ENCODE assay signal across 36 cellular contexts in genomic region chr7:1873070-1873405, GRCh38.
"Had no signal": no experiment of that assay in that cellular context is flagged by ENCODE, and none has a peak within 500 bp of the region (broad histone marks: within the 10 kb centered on the region; RNA-seq: fewer than 3 reads in every experiment).

No MANE protein-coding gene starts in this region.

- ATAC-seq: activated CD4-positive, alpha-beta T cell treated with anti-CD3 and anti-CD28 coated beads for 36 hours; activated CD4-positive, CD25-positive, alpha-beta regulatory T cell treated with anti-CD3 and anti-CD28 coated beads, Interleukin-2, amount 50 U/mL, for 24 hours; activated CD8-positive, alpha-beta memory T cell treated with anti-CD3 and anti-CD28 coated beads, Interleukin-2, amount 10 ng/mL, durations not matched to agents 7 days and 5 days; activated CD8-positive, alpha-beta T cell treated with anti-CD3 and anti-CD28 coated beads, Interleukin-2, amount 10 ng/mL, durations not matched to agents 7 days and 5 days; activated naive CD4-positive, alpha-beta T cell treated with anti-CD3 and anti-CD28 coated beads, Interleukin-2, amount 50 U/mL, for 72 hours; body of pancreas; WTC11 had no signal

- H3K4me1 ChIP-seq: adrenal gland, breast epithelium had no signal

- H3K4me3 ChIP-seq: adrenal gland, body of pancreas, breast epithelium had no signal

- H3K27me3 ChIP-seq: adrenal gland, body of pancreas, brain microvascular endothelial cell, breast epithelium had no signal

- H3K27ac ChIP-seq: adrenal gland, body of pancreas, brain microvascular endothelial cell, breast epithelium, WERI-Rb-1 had no signal

- DNase-seq: activated CD4-positive, alpha-beta memory T cell treated with anti-CD3 and anti-CD28 coated beads, Interleukin-2, amount 10 ng/mL, durations not matched to agents 7 days and 5 days; activated CD4-positive, alpha-beta T cell treated with anti-CD3 and anti-CD28 coated beads for 1 hour; activated CD4-positive, alpha-beta T cell treated with anti-CD3 and anti-CD28 coated beads for 36 hours; activated CD4-positive, alpha-beta T cell treated with anti-CD3 and anti-CD28 coated beads for 48 hours; activated CD4-positive, alpha-beta T cell treated with anti-CD3 and anti-CD28 coated beads, Interleukin-2, amount 10 ng/mL, durations not matched to agents 7 days and 5 days; activated CD4-positive, alpha-beta T cell treated with anti-CD3 and anti-CD28 coated beads, Interleukin-2, amount 50 U/mL, for 48 hours; activated CD4-positive, CD25-positive, alpha-beta regulatory T cell; activated CD8-positive, alpha-beta memory T cell treated with anti-CD3 and anti-CD28 coated beads for 24 hours; activated CD8-positive, alpha-beta memory T cell treated with anti-CD3 and anti-CD28 coated beads, Interleukin-2, amount 10 ng/mL, durations not matched to agents 7 days and 5 days; activated CD8-positive, alpha-beta memory T cell treated with anti-CD3 and anti-CD28 coated beads, Interleukin-2, amount 50 U/mL, for 48 hours; activated CD8-positive, alpha-beta T cell treated with anti-CD3 and anti-CD28 coated beads, Interleukin-2, amount 10 ng/mL, durations not matched to agents 7 days and 5 days; activated effector memory CD4-positive, alpha-beta T cell treated with Interleukin-2 at 50 U/mL for 16 hours; activated gamma-delta T cell; activated naive CD4-positive, alpha-beta T cell; activated naive CD4-positive, alpha-beta T cell treated with anti-CD3 and anti-CD28 coated beads for 36 hours; activated naive CD4-positive, alpha-beta T cell treated with anti-CD3 and anti-CD28 coated beads, Interleukin-2, amount 50 U/mL, for 16 hours; activated naive CD8-positive, alpha-beta T cell treated with anti-CD3 and anti-CD28 coated beads for 36 hours; activated T-cell treated with anti-CD3 and anti-CD28 coated beads, Interleukin-2, amount 50 U/mL, for 24 hours; activated T-cell treated with anti-CD3 and anti-CD28 coated beads, Interleukin-2, amount 50 U/mL, for 48 hours; adrenal gland; amniotic stem cell; aorta; body of pancreas; brain microvascular endothelial cell; central memory CD4-positive, alpha-beta T cell; cerebellar nuclear complex; T-helper 1 cell; T-helper 2 cell; T-helper 9 cell; WERI-Rb-1 had no signal

- H3K9me3 ChIP-seq: adrenal gland, body of pancreas, breast epithelium had no signal

- FAIRE-seq: astrocyte, TTC549 had no signal

- H3K36me3 ChIP-seq: adrenal gland, brain microvascular endothelial cell, breast epithelium, WERI-Rb-1 had no signal
